In genomic region chr21:43362306-43362927, GRCh38 we compare ENCODE assay signal across 8 cellular contexts.
DNase-seq lines count a peak whose midpoint lies in the region; ATAC-seq and TF ChIP-seq lines count a peak whose summit lies in the region.

No MANE protein-coding gene starts in this region.

- peak overlapping the region; percentile 80 for H3K27ac ChIP-seq in smooth muscle cell (ENCODE audit: low read depth)

- H2AFZ ChIP-seq in smooth muscle cell (ENCODE audit: low read depth): peak overlapping the region; percentile 63

- peak; percentile 86 for DNase-seq in EL
- DNase-seq in activated naive CD8-positive, alpha-beta T cell treated with anti-CD3 and anti-CD28 coated beads, Interleukin-2, amount 50 U/mL, for 16 hours (ENCODE audit: low read depth, low spot score): peak; percentile 57
- peak; percentile 87 for DNase-seq in left ventricle myocardium superior
- peak; percentile 35 for DNase-seq in smooth muscle cell (lab: John Stamatoyannopoulos, UW; ENCODE audit: unreplicated experiment)
- no peak for DNase-seq in SKM-1 treated with dmso at 0.1 percent for 144 hours (lab: John Stamatoyannopoulos, UW; ENCODE audit: unreplicated experiment)
- DNase-seq in SIG-M5 (lab: John Stamatoyannopoulos, UW): no peak

- H3K36me3 ChIP-seq in smooth muscle cell (ENCODE audit: low read depth): no peaks in the 10 kb centered on the region

- H3K4me3 ChIP-seq in smooth muscle cell: no peak overlapping the region

- intact Hi-C loops in left ventricle myocardium superior (cut with micrococcal nuclease): no loop called here

- H3K4me2 ChIP-seq in smooth muscle cell: peak overlapping the region; percentile 25

- H3K79me2 ChIP-seq in smooth muscle cell (ENCODE audit: low read depth): no peaks in the 10 kb centered on the region

- peak overlapping the region; percentile 13 for H3K9ac ChIP-seq in smooth muscle cell (ENCODE audit: low read depth)

- H3K4me1 ChIP-seq in smooth muscle cell (ENCODE audit: low read depth): peaks cover 13% of the 10 kb centered on the region

- 29% methylated on average over 37 of the region's 37 CpGs for WGBS in smooth muscle cell (ENCODE audit: low lambda C conversion rate)

- no peaks in the 10 kb centered on the region for H4K20me1 ChIP-seq in smooth muscle cell (ENCODE audit: low read depth)

- no peaks in the 10 kb centered on the region for H3K27me3 ChIP-seq in smooth muscle cell (ENCODE audit: low read depth)

- no peaks in the 10 kb centered on the region for H3K9me3 ChIP-seq in smooth muscle cell (replicated peaks; ENCODE audit: low read depth)

- peak; percentile 47 for ATAC-seq in HG02852 (IDR thresholded peaks at IDR 0.05; ENCODE audit: unreplicated experiment)
- ATAC-seq in SK-N-SH treated with all-trans-retinoic acid at 6 μM for 48 hours: peak; percentile 72
- ATAC-seq in left ventricle myocardium superior: peak; percentile 83

- peaks cover 8% of the 10 kb centered on the region for H3F3A ChIP-seq in smooth muscle cell (ENCODE audit: low read depth)

- TF ChIP-seq CTCF in smooth muscle cell (IDR thresholded peaks at IDR 0.05; ENCODE audit: borderline replicate concordance, insufficient read depth, poor library complexity, severe bottlenecking): no peak

TF ChIP-seq in SK-N-SH treated with all-trans-retinoic acid at 6 μM for 48 hours, 23 proteins besides CTCF, POLR2A, EP300 and RAD21:
- TF ChIP-seq TCF4 (CRISPR knock-in tag; IDR thresholded peaks at IDR 0.05; ENCODE audit: borderline replicate concordance) (peak; percentile 67; the same call in 1 of the 2 replicates), ARNTL (CRISPR knock-in tag; IDR thresholded peaks at IDR 0.05; ENCODE audit: borderline replicate concordance, low read depth) (no peak), TSHZ2 (CRISPR knock-in tag; IDR thresholded peaks at IDR 0.05) (peak; percentile 51), ZNF565 (CRISPR knock-in tag; conservative IDR thresholded peaks at IDR 0.05; ENCODE audit: low read depth) (no peak), ZFP30 (CRISPR knock-in tag; IDR thresholded peaks at IDR 0.05) (no peak), ZFP3 (CRISPR knock-in tag; IDR thresholded peaks at IDR 0.05) (no peak), OSR1 (CRISPR knock-in tag; IDR thresholded peaks at IDR 0.05) (no peak), ZNF70 (CRISPR knock-in tag; IDR thresholded peaks at IDR 0.05) (no peak)

Comparison
In these comparisons a context has a peak if more than half of its experiments do, and no peak if none do; other contexts are left out.
1. DNase-seq: peak in EL (single experiment), activated naive CD8-positive, alpha-beta T cell treated with anti-CD3 and anti-CD28 coated beads, Interleukin-2, amount 50 U/mL, for 16 hours (single experiment), left ventricle myocardium superior (single experiment) and smooth muscle cell (single experiment); none in SKM-1 treated with dmso at 0.1 percent for 144 hours (single experiment) and SIG-M5 (single experiment).
2. Peak in every context shown above with its lines, with median percentiles within 50 percentile points of each other: ATAC-seq.